In genomic region chr10:32180354-32181280, GRCh38 we compare ENCODE assay signal across 19 cellular contexts.
"Had no signal": no experiment of that assay in that cellular context is flagged by ENCODE, and none has a peak within 500 bp of the region (broad histone marks: within the 10 kb centered on the region; RNA-seq: fewer than 3 reads in every experiment).

No MANE protein-coding gene starts in this region.

- H3K36me3 ChIP-seq: colonic mucosa, heart right ventricle, suprapubic skin, upper lobe of right lung had no signal

- ATAC-seq: activated CD4-positive, CD25-positive, alpha-beta regulatory T cell treated with anti-CD3 and anti-CD28 coated beads, Interleukin-2, amount 50 U/mL, for 24 hours; activated CD8-positive, alpha-beta T cell treated with anti-CD3 and anti-CD28 coated beads, Interleukin-2, amount 10 ng/mL, durations not matched to agents 7 days and 5 days; heart right ventricle; upper lobe of right lung had no signal

- H3K27me3 Mint-ChIP-seq: activated CD4-positive, alpha-beta T cell treated with anti-CD3 and anti-CD28 coated beads, Interleukin-2, amount 10 ng/mL, durations not matched to agents 7 days and 5 days; activated T-cell treated with anti-CD3 and anti-CD28 coated beads, Interleukin-2, amount 50 U/mL, for 24 hours; stimulated activated naive CD8-positive, alpha-beta T cell treated with anti-CD3 and anti-CD28 coated beads, Interleukin-15, Interleukin-2, amounts not matched to agents 100 ng/mL and 50 ng/mL, for 24 hours had no signal

- DNase-seq: activated CD4-positive, alpha-beta T cell treated with anti-CD3 and anti-CD28 coated beads, Interleukin-2, amount 10 ng/mL, durations not matched to agents 7 days and 5 days; activated CD8-positive, alpha-beta T cell treated with anti-CD3 and anti-CD28 coated beads, Interleukin-2, amount 10 ng/mL, durations not matched to agents 7 days and 5 days; activated naive CD4-positive, alpha-beta T cell treated with Interleukin-2 at 50 U/mL for 16 hours; activated naive CD8-positive, alpha-beta T cell treated with anti-CD3 and anti-CD28 coated beads, Interleukin-2, amount 10 ng/mL, durations not matched to agents 7 days and 5 days; activated T-cell treated with anti-CD3 and anti-CD28 coated beads, Interleukin-2, amount 50 U/mL, for 24 hours; colonic mucosa; heart right ventricle; immature natural killer cell; mesendoderm; nephron progenitor cell; nucleus accumbens; stimulated activated CD4-positive, alpha-beta T cell treated with anti-CD3 and anti-CD28 coated beads, Interleukin-2, amount 100 ng/mL, for 24 hours; upper lobe of right lung had no signal

- H3K9me3 Mint-ChIP-seq: activated CD4-positive, alpha-beta T cell treated with anti-CD3 and anti-CD28 coated beads, Interleukin-2, amount 10 ng/mL, durations not matched to agents 7 days and 5 days; activated naive CD8-positive, alpha-beta T cell treated with anti-CD3 and anti-CD28 coated beads, Interleukin-2, amount 10 ng/mL, durations not matched to agents 7 days and 5 days; activated T-cell treated with anti-CD3 and anti-CD28 coated beads, Interleukin-2, amount 50 U/mL, for 24 hours; activated T-helper 2 cell treated with anti-CD3 and anti-CD28 coated beads, Interferon-gamma antibody, Interleukin-2, Interleukin-4, amounts not matched to agents 10 μg/mL and 5 μg/mL and 100 μg/mL, durations not matched to agents 14 hours and 24 hours and 36 hours; central memory CD8-positive, alpha-beta T cell; immature natural killer cell; nephron progenitor cell; stimulated activated naive CD8-positive, alpha-beta T cell treated with anti-CD3 and anti-CD28 coated beads, Interleukin-15, Interleukin-2, amounts not matched to agents 100 ng/mL and 50 ng/mL, for 24 hours; T-helper 1 cell treated with Interleukin-12 subunit alpha and Interleukin-12 subunit beta and Interleukin-4 antibody, amounts not matched to agents 30 μg/mL and 1 μg/mL, for 36 hours had no signal

- H3K4me3 ChIP-seq: colonic mucosa, heart right ventricle, suprapubic skin, upper lobe of right lung had no signal

- H3K9me3 ChIP-seq: colonic mucosa, heart right ventricle, suprapubic skin, upper lobe of right lung had no signal

- H3K36me3 Mint-ChIP-seq: activated naive CD8-positive, alpha-beta T cell treated with anti-CD3 and anti-CD28 coated beads, Interleukin-2, amount 10 ng/mL, durations not matched to agents 7 days and 5 days; immature natural killer cell had no signal

- H3K27ac Mint-ChIP-seq: activated CD4-positive, alpha-beta T cell treated with anti-CD3 and anti-CD28 coated beads, Interleukin-2, amount 10 ng/mL, durations not matched to agents 7 days and 5 days; activated CD8-positive, alpha-beta T cell treated with anti-CD3 and anti-CD28 coated beads, Interleukin-2, amount 10 ng/mL, durations not matched to agents 7 days and 5 days; activated naive CD8-positive, alpha-beta T cell treated with anti-CD3 and anti-CD28 coated beads, Interleukin-2, amount 10 ng/mL, durations not matched to agents 7 days and 5 days; activated T-cell treated with anti-CD3 and anti-CD28 coated beads, Interleukin-2, amount 50 U/mL, for 24 hours; activated T-helper 2 cell treated with anti-CD3 and anti-CD28 coated beads, Interferon-gamma antibody, Interleukin-2, Interleukin-4, amounts not matched to agents 10 μg/mL and 5 μg/mL and 100 μg/mL, durations not matched to agents 14 hours and 24 hours and 36 hours; immature natural killer cell; nephron progenitor cell; stimulated activated naive CD8-positive, alpha-beta T cell treated with anti-CD3 and anti-CD28 coated beads, Interleukin-15, Interleukin-2, amounts not matched to agents 100 ng/mL and 50 ng/mL, for 24 hours; T-helper 1 cell treated with Interleukin-12 subunit alpha and Interleukin-12 subunit beta and Interleukin-4 antibody, amounts not matched to agents 30 μg/mL and 1 μg/mL, for 36 hours had no signal

- H3K27ac ChIP-seq: colonic mucosa, suprapubic skin, upper lobe of right lung had no signal

- H3K4me3 Mint-ChIP-seq: activated CD4-positive, alpha-beta T cell treated with anti-CD3 and anti-CD28 coated beads, Interleukin-2, amount 10 ng/mL, durations not matched to agents 7 days and 5 days; activated CD8-positive, alpha-beta T cell treated with anti-CD3 and anti-CD28 coated beads, Interleukin-2, amount 10 ng/mL, durations not matched to agents 7 days and 5 days; activated naive CD8-positive, alpha-beta T cell treated with anti-CD3 and anti-CD28 coated beads, Interleukin-2, amount 10 ng/mL, durations not matched to agents 7 days and 5 days; activated T-cell treated with anti-CD3 and anti-CD28 coated beads, Interleukin-2, amount 50 U/mL, for 24 hours; central memory CD8-positive, alpha-beta T cell; immature natural killer cell; nephron progenitor cell; stimulated activated naive CD8-positive, alpha-beta T cell treated with anti-CD3 and anti-CD28 coated beads, Interleukin-15, Interleukin-2, amounts not matched to agents 100 ng/mL and 50 ng/mL, for 24 hours; T-helper 1 cell treated with Interleukin-12 subunit alpha and Interleukin-12 subunit beta and Interleukin-4 antibody, amounts not matched to agents 30 μg/mL and 1 μg/mL, for 36 hours had no signal

- H3K4me1 ChIP-seq: colonic mucosa, heart right ventricle, upper lobe of right lung had no signal

- H3K4me1 Mint-ChIP-seq: activated CD4-positive, alpha-beta T cell treated with anti-CD3 and anti-CD28 coated beads, Interleukin-2, amount 10 ng/mL, durations not matched to agents 7 days and 5 days; activated naive CD8-positive, alpha-beta T cell treated with anti-CD3 and anti-CD28 coated beads, Interleukin-2, amount 10 ng/mL, durations not matched to agents 7 days and 5 days; central memory CD8-positive, alpha-beta T cell; immature natural killer cell had no signal

- H3K27me3 ChIP-seq: colonic mucosa, heart right ventricle, suprapubic skin, upper lobe of right lung had no signal
